ENCODE assay signal across 9 cellular contexts in the genomic region with DNA sequence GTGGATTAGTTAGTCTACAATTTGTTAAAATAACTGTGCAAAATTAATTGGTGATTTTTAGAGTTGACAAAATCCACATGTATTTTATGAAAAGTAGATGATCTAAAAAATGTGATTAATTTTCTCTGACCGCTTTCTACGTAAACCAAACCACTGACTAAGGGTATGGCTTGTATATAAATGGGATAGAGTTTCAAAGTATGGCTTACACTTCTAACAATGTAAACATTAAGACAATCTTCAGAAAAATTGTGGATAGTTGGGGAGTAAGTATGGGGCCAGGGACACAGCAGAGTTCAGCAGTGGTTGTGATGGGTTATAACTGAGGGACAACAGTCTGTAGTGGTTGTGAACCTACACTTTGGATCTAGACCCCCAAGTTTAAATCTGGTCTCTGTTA. TPM values are rescaled to one million over a fixed set of nuclear protein-coding genes. Genes with fewer than 3 reads are reported as not detected.
"Had no signal": no experiment of that assay in that cellular context is flagged by ENCODE, and none has a peak within 500 bp of the region (broad histone marks: within the 10 kb centered on the region; RNA-seq: fewer than 3 reads in every experiment).

No MANE protein-coding gene starts in this region.

- FAIRE-seq: G401.6, GM12878, GM12891, GM12892, GM18507, GM19239 had no signal

- H3K4me3 ChIP-seq: GM12878 had no signal

- DNase-seq: GDM1, GF-D8 had no signal

- ATAC-seq: GM12878 had no signal

RNA-seq across cellular contexts. Expression of gene GABRA4, which starts 39.8 kb away (rescaled TPM):
- total RNA-seq: G401 had no signal

RNA-seq across cellular contexts. Expression of gene COX7B2, which starts 44.5 kb away (rescaled TPM):
- total RNA-seq: G401, GM12878 had no signal
- polyA plus RNA-seq: GM12878 had no signal
